ENCODE assay signal across 14 cellular contexts in the genomic region with DNA sequence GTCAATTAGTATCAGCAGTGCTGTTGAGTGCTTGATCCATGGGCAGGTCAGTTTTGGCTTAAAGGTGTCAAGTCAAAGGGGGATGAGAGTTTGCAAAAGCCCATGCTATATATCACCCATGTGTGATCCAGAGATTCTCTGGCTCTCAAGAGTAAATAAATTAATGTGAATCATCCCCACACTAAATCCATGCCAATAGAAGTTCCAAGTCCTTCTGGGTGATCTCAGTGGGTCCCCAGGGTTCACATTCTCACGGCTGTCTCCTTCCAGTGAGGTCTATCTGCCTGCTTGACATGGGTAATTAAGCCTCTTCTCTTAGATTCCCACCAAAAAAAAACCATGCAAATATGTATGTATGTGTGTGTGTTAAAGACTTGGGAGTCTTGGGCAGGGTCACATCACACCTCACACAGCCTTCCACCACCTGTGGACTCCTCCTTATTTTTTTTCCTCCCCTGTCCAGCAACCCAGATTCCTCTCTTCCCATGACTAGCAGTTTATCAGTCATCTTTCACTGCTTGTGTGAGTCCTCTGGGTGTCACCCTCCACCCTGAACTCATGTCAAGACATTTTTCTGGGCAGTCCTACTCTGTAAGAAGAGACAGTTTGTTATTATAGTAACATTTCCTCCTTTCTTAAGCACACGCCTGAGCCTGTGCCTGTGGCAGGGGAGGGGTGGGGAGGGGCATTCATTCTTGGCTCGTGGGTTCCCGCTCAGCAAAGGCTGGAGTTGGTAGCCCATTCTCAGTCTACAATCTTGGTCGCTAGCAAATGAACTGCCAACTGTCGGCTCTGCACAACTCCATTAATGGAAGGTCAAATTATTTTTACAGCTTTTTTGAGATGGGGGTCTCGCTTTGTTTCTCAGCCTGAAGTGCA. TPM values are rescaled to one million over a fixed set of nuclear protein-coding genes. Genes with fewer than 3 reads are reported as not detected.
DNase-seq lines count a peak whose midpoint lies in the region; FAIRE-seq and TF ChIP-seq lines count a peak whose summit lies in the region.
"Had no signal": no experiment of that assay in that cellular context is flagged by ENCODE, and none has a peak within 500 bp of the region (broad histone marks: within the 10 kb centered on the region; RNA-seq: fewer than 3 reads in every experiment).

No MANE protein-coding gene starts in this region.

- peaks cover 40% of the 10 kb centered on the region for H3K27me3 Mint-ChIP-seq in nephron (ENCODE audit: low read depth)

- H3K4me3 ChIP-seq in bronchial epithelial cell (ENCODE audit: low read depth, low read length): no peak overlapping the region
- H3K4me3 ChIP-seq: right atrium auricular region had no signal

- H3K4me1 Mint-ChIP-seq in nephron: peaks cover 10% of the 10 kb centered on the region

- in situ Hi-C loops in Caki2 (cut with HindIII; ENCODE audit: low pct_unique_long_range_greater_than_20kb, low sequenced_read_pairs): no loop called here

- TF ChIP-seq CTCF in bronchial epithelial cell (IDR thresholded peaks at IDR 0.05; ENCODE audit: insufficient read depth, low read length, severe bottlenecking): peak; percentile 19
- TF ChIP-seq CTCF in nephron (IDR thresholded peaks at IDR 0.05; ENCODE audit: unreplicated experiment in 3 of 3): no peak

- peak overlapping the region in 2 of 3 experiments; percentile 26 to 81 for H3K27ac Mint-ChIP-seq in nephron
- H3K27ac Mint-ChIP-seq: activated CD4-positive, alpha-beta memory T cell treated with anti-CD3 and anti-CD28 coated beads for 36 hours; activated naive CD4-positive, alpha-beta T cell treated with anti-CD3 and anti-CD28 coated beads for 36 hours had no signal

- H3K36me3 ChIP-seq in bronchial epithelial cell (ENCODE audit: control insufficient read depth, insufficient read depth, low read length): no peaks in the 10 kb centered on the region
- H3K36me3 ChIP-seq: right atrium auricular region had no signal

- no peak for FAIRE-seq in bronchial epithelial cell (lab: Jason Lieb, UNC)

- H3K36me3 Mint-ChIP-seq in nephron (ENCODE audit: low read depth): no peaks in the 10 kb centered on the region
- H3K36me3 Mint-ChIP-seq: activated CD4-positive, alpha-beta memory T cell treated with anti-CD3 and anti-CD28 coated beads for 36 hours had no signal

- peaks cover 2% of the 10 kb centered on the region for H3K27me3 ChIP-seq in bronchial epithelial cell (ENCODE audit: control insufficient read depth, insufficient read depth, low read length)
- H3K27me3 ChIP-seq: right atrium auricular region had no signal

- no peak overlapping the region for H3K4me3 Mint-ChIP-seq in nephron
- H3K4me3 Mint-ChIP-seq: activated CD4-positive, alpha-beta memory T cell treated with anti-CD3 and anti-CD28 coated beads for 36 hours; activated naive CD4-positive, alpha-beta T cell treated with anti-CD3 and anti-CD28 coated beads for 36 hours had no signal

- H3K9me3 Mint-ChIP-seq in nephron: no peaks in the 10 kb centered on the region
- H3K9me3 Mint-ChIP-seq: activated CD4-positive, alpha-beta memory T cell treated with anti-CD3 and anti-CD28 coated beads for 36 hours; activated naive CD4-positive, alpha-beta T cell treated with anti-CD3 and anti-CD28 coated beads for 36 hours had no signal

- DNase-seq in Caki2 (ENCODE audit: low read depth): peak; percentile 70
- peak; percentile 28 for DNase-seq in LoVo (ENCODE audit: low spot score)
- DNase-seq in bronchial epithelial cell (ENCODE audit: low read depth): peak; percentile 96
- DNase-seq in DMS79 treated with DMSO at 0.1 percent for 48 hours (lab: John Stamatoyannopoulos, UW): no peak
- DNase-seq in NCI-H774 (lab: John Stamatoyannopoulos, UW): no peak
- no peak for DNase-seq in activated CD4-positive, alpha-beta T cell treated with anti-CD3 and anti-CD28 coated beads, Interleukin-2, amount 50 U/mL, for 4 hours
- DNase-seq: activated CD4-positive, alpha-beta memory T cell treated with anti-CD3 and anti-CD28 coated beads for 36 hours; activated naive CD4-positive, alpha-beta T cell treated with anti-CD3 and anti-CD28 coated beads for 36 hours; NCI-H1417 treated with DMSO at 0.1 percent for 48 hours; substantia nigra had no signal

RNA-seq across cellular contexts. Expression of a gene that starts 14.3 kb away (rescaled TPM):
- 309 and 455 TPM in 2 replicates for total RNA-seq in Caki2 (2014; rRNA removed; shearing (Covaris generic); ENCODE audit: low replicate concordance)
- total RNA-seq in bronchial epithelial cell: 58.7 and 151 TPM in 2 replicates

RNA-seq across cellular contexts. Expression of a gene that starts 37.7 kb away (rescaled TPM):
- total RNA-seq in Caki2 (2014; rRNA removed; shearing (Covaris generic); ENCODE audit: low replicate concordance): not detected in 2 replicates
- not detected in 2 replicates for total RNA-seq in bronchial epithelial cell
- total RNA-seq: activated CD4-positive, alpha-beta memory T cell treated with anti-CD3 and anti-CD28 coated beads for 36 hours; activated naive CD4-positive, alpha-beta T cell treated with anti-CD3 and anti-CD28 coated beads for 36 hours; fibroblast of lung; mononuclear cell; right atrium auricular region had no signal

RNA-seq across cellular contexts. Expression of a gene that starts 57.5 kb away (rescaled TPM):
- total RNA-seq in Caki2 (2014; rRNA removed; shearing (Covaris generic); ENCODE audit: low replicate concordance): 456 and 483 TPM in 2 replicates
- total RNA-seq in bronchial epithelial cell: 120 and 212 TPM in 2 replicates

Comparison
In these comparisons a context has a peak if more than half of its experiments do, and no peak if none do; other contexts are left out.
1. DNase-seq: peak in Caki2 (single experiment), LoVo (single experiment) and bronchial epithelial cell (single experiment); none in DMS79 treated with DMSO at 0.1 percent for 48 hours (single experiment), NCI-H774 (single experiment) and activated CD4-positive, alpha-beta T cell treated with anti-CD3 and anti-CD28 coated beads, Interleukin-2, amount 50 U/mL, for 4 hours (0 of 2).